In genomic region chr2:108212671-108213070, GRCh38 we compare ENCODE assay signal across 23 cellular contexts. TPM values are rescaled to one million over a fixed set of nuclear protein-coding genes. Genes with fewer than 3 reads are reported as not detected.
"Had no signal": no experiment of that assay in that cellular context is flagged by ENCODE, and none has a peak within 500 bp of the region (broad histone marks: within the 10 kb centered on the region; RNA-seq: fewer than 3 reads in every experiment).

No MANE protein-coding gene starts in this region.

- H3K4me3 ChIP-seq: SJSA1, SK-N-MC had no signal

- H3K27me3 ChIP-seq: SJSA1 had no signal

- H3K36me3 ChIP-seq: SJSA1 had no signal

- DNase-seq: KBM-7, MV-4-11, NCI-H1048, NCI-H1105 treated with DMSO at 0.1 percent for 48 hours, NCI-H1417 treated with DMSO at 0.1 percent for 48 hours, NCI-H146, NCI-H187, NCI-H2029, NCI-H2081 treated with DMSO at 0.1 percent for 48 hours, NCI-H2171, NCI-H226, NCI-H446, NCI-H510A, NCI-H524 treated with DMSO at 0.1 percent for 48 hours, NCI-H69, NCI-H774, Right ventricle myocardium superior, RPMI8226, SIG-M5 had no signal

- H3K27ac ChIP-seq: SJSA1, SK-N-MC had no signal

RNA-seq across cellular contexts. Expression of gene SULT1C3, which starts 27.1 kb away (rescaled TPM):
- total RNA-seq: LHCN-M2, MCF 10A, Right ventricle myocardium superior, SJSA1 had no signal
